Comparison of ENCODE assay signal across 21 cellular contexts in the genomic region with DNA sequence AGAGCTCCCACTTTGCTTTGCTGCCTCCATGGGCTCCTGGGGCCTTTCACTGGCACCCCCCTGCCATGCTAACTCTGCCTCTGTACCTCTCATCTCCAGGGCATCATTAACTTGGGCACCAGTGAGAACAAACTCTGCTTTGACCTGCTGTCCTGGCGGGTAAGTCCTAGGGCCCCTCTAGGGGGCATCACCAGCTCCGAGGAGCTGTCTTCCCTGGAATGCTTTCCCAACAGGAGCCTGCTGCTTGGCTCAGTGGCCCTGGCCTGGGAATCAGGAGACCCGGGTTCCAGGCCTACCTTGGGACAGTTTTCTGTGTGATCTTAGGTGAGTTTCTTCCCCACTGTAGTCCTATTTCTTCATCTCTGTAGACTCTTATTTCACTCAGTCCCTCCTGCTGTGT. TPM values are rescaled to one million over a fixed set of nuclear protein-coding genes. Genes with fewer than 3 reads are reported as not detected.
DNase-seq lines count a peak whose midpoint lies in the region; ATAC-seq and TF ChIP-seq lines count a peak whose summit lies in the region.
"Had no signal": no experiment of that assay in that cellular context is flagged by ENCODE, and none has a peak within 500 bp of the region (broad histone marks: within the 10 kb centered on the region; RNA-seq: fewer than 3 reads in every experiment).

No MANE protein-coding gene starts in this region.

- no peaks in the 10 kb centered on the region for H3K27me3 Mint-ChIP-seq in T-helper 2 cell treated with Interferon-gamma antibody and Interleukin-4, amounts not matched to agents 5 μg/mL and 100 μg/mL, for 36 hours (ENCODE audit: low read depth)
- H3K27me3 Mint-ChIP-seq in WTC11 (ENCODE audit: low read depth) = peaks cover 10% of the 10 kb centered on the region
- H3K27me3 Mint-ChIP-seq in activated naive CD4-positive, alpha-beta T cell treated with anti-CD3 and anti-CD28 coated beads for 36 hours (ENCODE audit: low read depth) = no peaks in the 10 kb centered on the region
- no peaks in the 10 kb centered on the region for H3K27me3 Mint-ChIP-seq in activated CD4-positive, alpha-beta memory T cell treated with anti-CD3 and anti-CD28 coated beads, Interleukin-2, amount 10 ng/mL, durations not matched to agents 7 days and 5 days
- H3K27me3 Mint-ChIP-seq: IgD-negative memory B cell had no signal

- H3K27ac Mint-ChIP-seq in T-helper 2 cell treated with Interferon-gamma antibody and Interleukin-4, amounts not matched to agents 5 μg/mL and 100 μg/mL, for 36 hours = peak overlapping the region; percentile 22
- H3K27ac Mint-ChIP-seq in WTC11 = no peak overlapping the region
- H3K27ac Mint-ChIP-seq in activated naive CD4-positive, alpha-beta T cell treated with anti-CD3 and anti-CD28 coated beads for 36 hours = no peak overlapping the region
- H3K27ac Mint-ChIP-seq in activated CD4-positive, alpha-beta memory T cell treated with anti-CD3 and anti-CD28 coated beads, Interleukin-2, amount 10 ng/mL, durations not matched to agents 7 days and 5 days = no peak overlapping the region
- H3K27ac Mint-ChIP-seq: IgD-negative memory B cell had no signal

- H3K4me1 Mint-ChIP-seq in T-helper 2 cell treated with Interferon-gamma antibody and Interleukin-4, amounts not matched to agents 5 μg/mL and 100 μg/mL, for 36 hours (ENCODE audit: low read depth) = peaks cover 17% of the 10 kb centered on the region
- H3K4me1 Mint-ChIP-seq in WTC11 = peaks cover 14% of the 10 kb centered on the region
- H3K4me1 Mint-ChIP-seq in activated naive CD4-positive, alpha-beta T cell treated with anti-CD3 and anti-CD28 coated beads for 36 hours (ENCODE audit: low read depth) = peaks cover 12% of the 10 kb centered on the region
- H3K4me1 Mint-ChIP-seq in activated CD4-positive, alpha-beta memory T cell treated with anti-CD3 and anti-CD28 coated beads, Interleukin-2, amount 10 ng/mL, durations not matched to agents 7 days and 5 days = peaks cover 19% of the 10 kb centered on the region

- no peak overlapping the region for H3K4me3 Mint-ChIP-seq in T-helper 2 cell treated with Interferon-gamma antibody and Interleukin-4, amounts not matched to agents 5 μg/mL and 100 μg/mL, for 36 hours
- H3K4me3 Mint-ChIP-seq in WTC11 = no peak overlapping the region
- no peak overlapping the region for H3K4me3 Mint-ChIP-seq in activated naive CD4-positive, alpha-beta T cell treated with anti-CD3 and anti-CD28 coated beads for 36 hours
- H3K4me3 Mint-ChIP-seq in activated CD4-positive, alpha-beta memory T cell treated with anti-CD3 and anti-CD28 coated beads, Interleukin-2, amount 10 ng/mL, durations not matched to agents 7 days and 5 days = no peak overlapping the region
- H3K4me3 Mint-ChIP-seq: CD14-positive monocyte, IgD-negative memory B cell had no signal

- ATAC-seq in WTC11 = peak; percentile 64

- no peak for DNase-seq in T-helper 2 cell treated with Interferon-gamma antibody and Interleukin-4, amounts not matched to agents 5 μg/mL and 100 μg/mL, for 36 hours (ENCODE audit: low spot score)
- no peak for DNase-seq in T-helper 2 cell
- DNase-seq in HuH-7 (ENCODE audit: low spot score) = peak; percentile 34
- peak; percentile 36 for DNase-seq in WTC11 (ENCODE audit: low spot score)
- peak; percentile 50 for DNase-seq in islet precursor cell
- DNase-seq in activated naive CD4-positive, alpha-beta T cell treated with anti-CD3 and anti-CD28 coated beads for 36 hours = no peak
- DNase-seq in activated CD4-positive, alpha-beta memory T cell treated with anti-CD3 and anti-CD28 coated beads, Interleukin-2, amount 10 ng/mL, durations not matched to agents 7 days and 5 days = no peak
- no peak for DNase-seq in NCI-H2081 (lab: John Stamatoyannopoulos, UW)
- DNase-seq: DMS53, GDM1, NCI-H1417, NCI-H1694 treated with DMSO at 0.1 percent for 48 hours, NCI-H446, NCI-H526, RPMI8226, SHP77 had no signal

- POLR2A ChIA-PET in WTC11 (lab: Charles Lee) = no interaction called here
- POLR2A ChIA-PET in activated CD4-positive, alpha-beta memory T cell treated with anti-CD3 and anti-CD28 coated beads, Interleukin-2, amount 10 ng/mL, durations not matched to agents 7 days and 5 days (lab: Charles Lee) = no interaction called here

- CTCF ChIA-PET in WTC11 (lab: Charles Lee) = interaction anchor here (0.6 to 2.0 kb wide), 12 partner anchors 9 to 181 kb away, joined by 3 to 19 read pairs (median 3); a partner anchor contains a TSS
- CTCF ChIA-PET in activated naive CD4-positive, alpha-beta T cell treated with anti-CD3 and anti-CD28 coated beads for 36 hours (lab: Charles Lee) = interaction anchor here (0.7 to 0.8 kb wide), 2 partner anchors 23 to 33 kb away, joined by 3 read pairs; no protein-coding TSS in a partner anchor
- CTCF ChIA-PET in activated CD4-positive, alpha-beta memory T cell treated with anti-CD3 and anti-CD28 coated beads, Interleukin-2, amount 10 ng/mL, durations not matched to agents 7 days and 5 days (lab: Charles Lee) = interaction anchor here (9.3 kb wide), 1 partner anchor 22 kb away, joined by 67 read pairs; a partner anchor contains a TSS

- 0 out of 2 replicates have a peak, but pooled peaks have one; percentile 12 for TF ChIP-seq CTCF in WTC11 (IDR thresholded peaks at IDR 0.05)

- H3K9me3 Mint-ChIP-seq in T-helper 2 cell treated with Interferon-gamma antibody and Interleukin-4, amounts not matched to agents 5 μg/mL and 100 μg/mL, for 36 hours = no peaks in the 10 kb centered on the region
- H3K9me3 Mint-ChIP-seq in WTC11 = no peaks in the 10 kb centered on the region
- H3K9me3 Mint-ChIP-seq in activated naive CD4-positive, alpha-beta T cell treated with anti-CD3 and anti-CD28 coated beads for 36 hours = no peaks in the 10 kb centered on the region
- no peaks in the 10 kb centered on the region for H3K9me3 Mint-ChIP-seq in activated CD4-positive, alpha-beta memory T cell treated with anti-CD3 and anti-CD28 coated beads, Interleukin-2, amount 10 ng/mL, durations not matched to agents 7 days and 5 days
- H3K9me3 Mint-ChIP-seq: IgD-negative memory B cell had no signal

- peaks cover 35% of the 10 kb centered on the region for H3K36me3 Mint-ChIP-seq in T-helper 2 cell treated with Interferon-gamma antibody and Interleukin-4, amounts not matched to agents 5 μg/mL and 100 μg/mL, for 36 hours (ENCODE audit: low read depth)
- no peaks in the 10 kb centered on the region for H3K36me3 Mint-ChIP-seq in WTC11
- H3K36me3 Mint-ChIP-seq in activated naive CD4-positive, alpha-beta T cell treated with anti-CD3 and anti-CD28 coated beads for 36 hours (ENCODE audit: low read depth) = peaks cover 2% of the 10 kb centered on the region
- peaks cover 32% of the 10 kb centered on the region for H3K36me3 Mint-ChIP-seq in activated CD4-positive, alpha-beta memory T cell treated with anti-CD3 and anti-CD28 coated beads, Interleukin-2, amount 10 ng/mL, durations not matched to agents 7 days and 5 days (ENCODE audit: low read depth)

- intact Hi-C loops in activated naive CD4-positive, alpha-beta T cell treated with anti-CD3 and anti-CD28 coated beads for 36 hours (cut with micrococcal nuclease) = no loop called here

TF ChIP-seq in WTC11, 78 proteins besides CTCF, POLR2A, EP300 and RAD21:
- no peak for TF ChIP-seq IRF2 (CRISPR knock-in tag; IDR thresholded peaks at IDR 0.05; ENCODE audit: borderline replicate concordance, low read depth)
- TF ChIP-seq, protein P1, sequence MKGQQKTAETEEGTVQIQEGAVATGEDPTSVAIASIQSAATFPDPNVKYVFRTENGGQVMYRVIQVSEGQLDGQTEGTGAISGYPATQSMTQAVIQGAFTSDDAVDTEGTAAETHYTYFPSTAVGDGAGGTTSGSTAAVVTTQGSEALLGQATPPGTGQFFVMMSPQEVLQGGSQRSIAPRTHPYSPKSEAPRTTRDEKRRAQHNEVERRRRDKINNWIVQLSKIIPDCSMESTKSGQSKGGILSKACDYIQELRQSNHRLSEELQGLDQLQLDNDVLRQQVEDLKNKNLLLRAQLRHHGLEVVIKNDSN (CRISPR knock-in tag; IDR thresholded peaks at IDR 0.05) = no peak
- TF ChIP-seq NR3C1 (CRISPR knock-in tag; conservative IDR thresholded peaks at IDR 0.05; ENCODE audit: low read depth) = no peak

RNA-seq across cellular contexts. Expression of a gene that starts 5.1 kb away (rescaled TPM):
- 10.5 to 14.5 TPM (median 13.9 TPM) in 3 replicates for total RNA-seq in WTC11 (2021)
- total RNA-seq in activated naive CD4-positive, alpha-beta T cell treated with anti-CD3 and anti-CD28 coated beads for 36 hours = 10 to 100 TPM; 16.2 to 16.6 TPM
- 10 to 100 TPM; 38.8 to 41.1 TPM for total RNA-seq in activated CD4-positive, alpha-beta memory T cell treated with anti-CD3 and anti-CD28 coated beads, Interleukin-2, amount 10 ng/mL, durations not matched to agents 7 days and 5 days
- total RNA-seq: OCI-LY7 had no signal

RNA-seq across cellular contexts. Expression of a gene that starts 23.4 kb away (rescaled TPM):
- not detected in 3 replicates for total RNA-seq in WTC11 (2021)
- not detected for total RNA-seq in activated naive CD4-positive, alpha-beta T cell treated with anti-CD3 and anti-CD28 coated beads for 36 hours
- total RNA-seq in activated CD4-positive, alpha-beta memory T cell treated with anti-CD3 and anti-CD28 coated beads, Interleukin-2, amount 10 ng/mL, durations not matched to agents 7 days and 5 days = not detected
- total RNA-seq: A172, M059J, OCI-LY7 had no signal

RNA-seq across cellular contexts. Expression of a gene that starts 24.3 kb away (rescaled TPM):
- total RNA-seq in WTC11 (2021) = 36.4 to 39.1 TPM (median 38.6 TPM) in 3 replicates
- total RNA-seq in activated naive CD4-positive, alpha-beta T cell treated with anti-CD3 and anti-CD28 coated beads for 36 hours = 10 to 100 TPM; 23.8 to 26.2 TPM
- 10 to 100 TPM; 24.5 to 26.0 TPM for total RNA-seq in activated CD4-positive, alpha-beta memory T cell treated with anti-CD3 and anti-CD28 coated beads, Interleukin-2, amount 10 ng/mL, durations not matched to agents 7 days and 5 days

Comparison
In these comparisons a context has a peak if more than half of its experiments do, and no peak if none do; other contexts are left out.
1. DNase-seq: peak in HuH-7 (single experiment), WTC11 (single experiment) and islet precursor cell (single experiment); none in T-helper 2 cell treated with Interferon-gamma antibody and Interleukin-4, amounts not matched to agents 5 μg/mL and 100 μg/mL, for 36 hours (single experiment), T-helper 2 cell (0 of 5), activated naive CD4-positive, alpha-beta T cell treated with anti-CD3 and anti-CD28 coated beads for 36 hours (single experiment), activated CD4-positive, alpha-beta memory T cell treated with anti-CD3 and anti-CD28 coated beads, Interleukin-2, amount 10 ng/mL, durations not matched to agents 7 days and 5 days (single experiment) and NCI-H2081 (0 of 2).